In the genomic region with DNA sequence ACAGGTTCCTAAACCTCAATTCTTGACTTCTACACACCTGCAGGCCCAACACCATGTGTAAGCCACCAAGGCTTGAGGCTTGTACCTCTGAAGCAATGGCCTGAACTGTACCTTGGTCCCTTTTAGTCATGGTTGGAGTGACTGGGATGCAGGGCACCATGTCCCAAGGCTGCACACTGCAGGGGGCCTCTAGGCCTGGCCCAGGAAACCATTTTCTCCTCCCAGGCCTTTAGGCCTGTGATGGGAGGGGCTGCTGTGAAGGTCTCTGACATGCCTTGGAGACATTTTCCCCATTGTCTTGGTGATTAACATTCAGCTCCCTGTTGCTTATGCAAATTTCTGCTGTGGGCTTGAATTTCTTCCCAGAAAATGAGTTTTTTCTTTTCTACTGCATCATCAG, we compare ENCODE assay signal across 9 cellular contexts.
"Had no signal": no experiment of that assay in that cellular context is flagged by ENCODE, and none has a peak within 500 bp of the region (broad histone marks: within the 10 kb centered on the region; RNA-seq: fewer than 3 reads in every experiment).

No MANE protein-coding gene starts in this region.

- H3K27ac Mint-ChIP-seq: IgD-negative memory B cell had no signal

- DNase-seq: GM23248, KG1 had no signal

- H3K4me3 ChIP-seq: GM23248, HAP-1 had no signal

- H3K36me3 Mint-ChIP-seq: IgD-negative memory B cell had no signal

- H3K4me3 Mint-ChIP-seq: IgD-negative memory B cell had no signal

- H3K9ac ChIP-seq: GM23248 had no signal

- ATAC-seq: HCT116, HepG2 had no signal

- H3K36me3 ChIP-seq: HAP-1 had no signal

- FAIRE-seq: H1, H54, HepG2 had no signal

- H3K4me1 ChIP-seq: HAP-1 had no signal

- H3K27ac ChIP-seq: GM23248, HL-60 had no signal

- H3K27me3 Mint-ChIP-seq: IgD-negative memory B cell had no signal
